In the genomic region with DNA sequence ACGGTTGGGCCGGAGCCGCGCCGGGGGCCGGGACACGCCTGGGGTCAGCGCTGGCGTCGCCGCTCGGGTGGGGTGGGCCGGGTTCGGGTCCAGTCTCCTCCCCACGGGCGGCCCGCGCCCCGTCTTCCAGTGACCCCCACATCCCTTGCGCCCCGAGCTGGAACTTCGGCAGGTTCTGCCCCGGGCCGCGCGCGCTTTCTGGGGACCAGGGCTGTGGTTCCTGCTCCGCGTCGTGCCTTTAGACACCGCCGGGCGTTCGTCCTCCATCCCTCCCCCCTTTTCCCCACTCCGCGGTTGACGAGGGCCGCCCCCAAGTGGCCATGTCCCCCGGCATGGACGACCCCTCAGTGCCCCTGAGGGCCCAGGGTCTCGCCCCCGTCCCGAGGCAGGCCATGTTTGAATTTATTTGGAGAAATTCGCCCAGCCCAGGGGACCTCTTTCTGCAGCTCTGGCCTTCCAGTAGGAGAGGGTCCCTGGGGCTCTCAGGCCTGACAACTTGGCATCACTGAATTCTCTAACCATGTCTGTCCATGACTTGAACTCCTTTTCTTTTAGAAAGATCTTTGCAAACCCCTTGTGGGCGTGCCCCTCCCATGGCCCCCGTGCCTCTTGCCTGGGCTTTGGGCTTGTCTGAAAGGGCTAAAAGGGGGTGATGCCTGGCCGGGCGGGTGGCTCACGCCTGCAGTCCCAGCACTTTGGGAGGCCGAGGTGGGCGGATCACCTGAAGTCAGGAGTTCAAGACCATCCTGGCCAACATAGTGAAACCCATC, we compare ENCODE assay signal across 9 cellular contexts. TPM values are rescaled to one million over a fixed set of nuclear protein-coding genes. Genes with fewer than 3 reads are reported as not detected.
DNase-seq lines count a peak whose midpoint lies in the region; ATAC-seq and TF ChIP-seq lines count a peak whose summit lies in the region.
"Had no signal": no experiment of that assay in that cellular context is flagged by ENCODE, and none has a peak within 500 bp of the region (broad histone marks: within the 10 kb centered on the region; RNA-seq: fewer than 3 reads in every experiment).

No MANE protein-coding gene starts in this region.

- H3K4me3 ChIP-seq in H7 (ENCODE audit: insufficient read depth, low read depth, low read length) (peak overlapping the region; percentile 49), body of pancreas (peak overlapping the region in 1 of 2 donors; percentile 17)

- peak overlapping the region; percentile 82 to 94 for H3K4me3 Mint-ChIP-seq in stimulated activated naive CD8-positive, alpha-beta T cell treated with anti-CD3 and anti-CD28 coated beads, Interleukin-15, amount 100 ng/mL, for 72 hours

- H3K9me3 Mint-ChIP-seq in stimulated activated naive CD8-positive, alpha-beta T cell treated with anti-CD3 and anti-CD28 coated beads, Interleukin-15, amount 100 ng/mL, for 72 hours, result no peaks in the 10 kb centered on the region

- WGBS in body of pancreas, 2 donors, result 19 to 83% methylated on average over 9 to 36 of the region's 51 CpGs

- H3K4me1 Mint-ChIP-seq in stimulated activated naive CD8-positive, alpha-beta T cell treated with anti-CD3 and anti-CD28 coated beads, Interleukin-15, amount 100 ng/mL, for 72 hours, result peaks cover 47% of the 10 kb centered on the region

- H3K4me1 ChIP-seq in body of pancreas, result peaks cover 36% of the 10 kb centered on the region

- H3K27me3 Mint-ChIP-seq in stimulated activated naive CD8-positive, alpha-beta T cell treated with anti-CD3 and anti-CD28 coated beads, Interleukin-15, amount 100 ng/mL, for 72 hours, result no peaks in the 10 kb centered on the region

- no peak for TF ChIP-seq POLR2A in body of pancreas (IDR thresholded peaks at IDR 0.05)

- H3K36me3 ChIP-seq in H7 (replicated peaks; ENCODE audit: control insufficient read depth, insufficient read depth, low read length), result peaks cover 6% of the 10 kb centered on the region
- no peaks in the 10 kb centered on the region for H3K36me3 ChIP-seq in body of pancreas (replicated peaks in 1 of 2; ENCODE audit: insufficient read depth in 1 of 2, low read depth in 2 of 2)

- peak overlapping the region in 3 of 4 donors; percentile 57 to 100 (median 97) for H3K27ac ChIP-seq in body of pancreas
- peak overlapping the region; percentile 30 for H3K27ac ChIP-seq in layer of hippocampus (ENCODE audit: low read depth, low read length)

- H3K27ac Mint-ChIP-seq in stimulated activated naive CD8-positive, alpha-beta T cell treated with anti-CD3 and anti-CD28 coated beads, Interleukin-15, amount 100 ng/mL, for 72 hours, result peak overlapping the region in 1 of 2 donors; percentile 98

- intact Hi-C loops in body of pancreas (cut with DNase I), result no loop called here

- ATAC-seq in body of pancreas (no peak), HG02970 (IDR thresholded peaks at IDR 0.05; ENCODE audit: low FRiP score, unreplicated experiment) (no peak)
- ATAC-seq in stimulated activated naive CD8-positive, alpha-beta T cell treated with anti-CD3 and anti-CD28 coated beads, Interleukin-15, amount 100 ng/mL, for 72 hours, result no peak

- no peaks in the 10 kb centered on the region for H3K9me3 ChIP-seq in body of pancreas

- TF ChIP-seq CTCF in body of pancreas (IDR thresholded peaks at IDR 0.05), result no peak

- DNase-seq in H7 (peak; percentile 79), body of pancreas (peak in 2 of 4 donors; percentile 32), NCI-H1694 (lab: John Stamatoyannopoulos, UW) (no peak), NCI-H2029 (lab: John Stamatoyannopoulos, UW) (no peak), NOMO-1 treated with dmso at 0.1 percent for 144 hours (lab: John Stamatoyannopoulos, UW; ENCODE audit: unreplicated experiment) (no peak)
- no peak for DNase-seq in stimulated activated naive CD8-positive, alpha-beta T cell treated with anti-CD3 and anti-CD28 coated beads, Interleukin-15, amount 100 ng/mL, for 72 hours
- DNase-seq: NCI-H1436 treated with DMSO at 0.1 percent for 48 hours had no signal

- no peaks in the 10 kb centered on the region; the same call in 1 of the 2 replicates for H3K27me3 ChIP-seq in H7 (ENCODE audit: control insufficient read depth, insufficient read depth, low read length)
- no peaks in the 10 kb centered on the region for H3K27me3 ChIP-seq in body of pancreas
- no peaks in the 10 kb centered on the region for H3K27me3 ChIP-seq in layer of hippocampus (ENCODE audit: control insufficient read depth, insufficient read depth, low read length)

RNA-seq across cellular contexts. Expression of a gene that starts 3.4 kb away (rescaled TPM):
- total RNA-seq in H7 (2014; rRNA removed; shearing (Covaris generic)), result 161 and 184 TPM in 2 replicates
- 100 to 1,000 TPM; 249 to 606 TPM for total RNA-seq in body of pancreas

RNA-seq across cellular contexts. Expression of a gene that starts 10.6 kb away (rescaled TPM):
- total RNA-seq in H7 (2014; rRNA removed; shearing (Covaris generic)), result 131 and 148 TPM in 2 replicates
- 10 to 100 TPM; 89.0 to 90.0 TPM for total RNA-seq in body of pancreas

RNA-seq across cellular contexts. Expression of a gene that starts 23.5 kb away (rescaled TPM):
- total RNA-seq in H7 (2014; rRNA removed; shearing (Covaris generic)), result 0.67 and 5.1 TPM in 2 replicates
- total RNA-seq in body of pancreas, result 10 to 100 TPM; 10.6 to 16.2 TPM

RNA-seq across cellular contexts. Expression of a gene that starts 41.4 kb away (rescaled TPM):
- total RNA-seq in H7 (2014; rRNA removed; shearing (Covaris generic)), result 34.7 and 56.2 TPM in 2 replicates
- total RNA-seq in body of pancreas, result 10 to 100 TPM; 23.4 to 34.8 TPM
